Comparison of ENCODE assay signal across 24 cellular contexts in the genomic region with DNA sequence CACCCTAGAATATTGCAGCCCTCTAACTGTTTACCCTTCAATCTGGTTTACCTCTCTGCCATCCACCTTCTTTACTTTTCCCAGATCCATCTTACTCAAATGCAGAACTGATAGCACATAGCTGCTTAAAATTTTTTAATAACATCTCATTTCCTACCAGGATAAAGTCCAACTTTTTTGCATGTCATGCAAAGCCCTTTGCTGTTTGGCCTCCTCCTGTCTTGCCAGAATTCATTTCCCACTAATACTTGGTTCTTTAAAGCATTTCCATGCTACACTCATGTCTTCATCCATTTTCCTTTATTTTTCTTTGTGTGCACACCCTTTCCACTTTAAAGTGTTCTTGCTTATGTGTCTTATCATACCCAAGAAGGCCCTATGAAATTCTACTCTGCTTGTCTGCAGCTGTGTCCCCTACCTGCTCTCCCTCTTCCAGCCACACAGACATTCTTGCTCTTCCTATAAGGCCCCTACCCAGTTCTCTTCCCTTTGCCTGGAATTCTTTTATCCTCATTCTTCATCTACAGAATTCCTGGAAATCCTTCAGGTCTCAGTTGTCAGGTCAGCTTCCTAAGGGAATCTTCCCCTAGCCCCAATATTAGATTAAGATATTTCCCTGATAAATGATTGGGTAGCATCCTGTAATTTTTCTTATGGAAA. TPM values are rescaled to one million over a fixed set of nuclear protein-coding genes. Genes with fewer than 3 reads are reported as not detected.
DNase-seq lines count a peak whose midpoint lies in the region; ATAC-seq and TF ChIP-seq lines count a peak whose summit lies in the region.
"Had no signal": no experiment of that assay in that cellular context is flagged by ENCODE, and none has a peak within 500 bp of the region (broad histone marks: within the 10 kb centered on the region; RNA-seq: fewer than 3 reads in every experiment).

No MANE protein-coding gene starts in this region.

- peaks cover 8% of the 10 kb centered on the region for H3F3A ChIP-seq in PC-3 (ENCODE audit: low read length, unreplicated experiment)

- no peak overlapping the region for H3K9ac ChIP-seq in PC-3 (ENCODE audit: low read length)
- H3K9ac ChIP-seq: KMS-11 had no signal

- peaks cover under 1% of the 10 kb centered on the region for H3K36me3 ChIP-seq in CD4-positive, CD25-positive, alpha-beta regulatory T cell (ENCODE audit: control insufficient read depth, insufficient read depth, low read length)
- H3K36me3 ChIP-seq in H7 (replicated peaks; ENCODE audit: control insufficient read depth, insufficient read depth, low read length) (no peaks in the 10 kb centered on the region; the same call in 1 of the 2 replicates), neutrophil (no peaks in the 10 kb centered on the region), PC-3 (ENCODE audit: low read depth, low read length) (no peaks in the 10 kb centered on the region)
- H3K36me3 ChIP-seq: esophagus squamous epithelium, gastrocnemius medialis had no signal

- no TSS peak for BruUV-seq in PC-3 (replicated peaks; lab: Mats Ljungman, UMichigan)

- H3K4me1 Mint-ChIP-seq in CD4-positive, CD25-positive, alpha-beta regulatory T cell = peaks cover 13 to 63% (median 41%) of the 10 kb centered on the region in 4 donors
- H3K4me1 Mint-ChIP-seq in chondrocyte (ENCODE audit: low read depth) = peaks cover 38% of the 10 kb centered on the region

- H3K27ac Mint-ChIP-seq in CD4-positive, CD25-positive, alpha-beta regulatory T cell = peak overlapping the region; percentile 1 to 67 (median 17)
- peak overlapping the region; percentile 17 for H3K27ac Mint-ChIP-seq in chondrocyte (ENCODE audit: unreplicated experiment)
- H3K27ac Mint-ChIP-seq: memory B cell had no signal

- H4K20me1 ChIP-seq in PC-3 (ENCODE audit: low read length) = no peaks in the 10 kb centered on the region

- intact Hi-C loops in PC-3 (cut with micrococcal nuclease) = loop anchor here (5.0 kb wide), 1 partner anchor 50 kb away; the partner anchor contains the start of gene TLE4

- no peak for DNase-seq in CD4-positive, CD25-positive, alpha-beta regulatory T cell
- DNase-seq in H7 (peak; percentile 13), chondrocyte (ENCODE audit: low spot score) (no peak), PC-3 (no peak)
- no peak for DNase-seq in stimulated activated naive CD8-positive, alpha-beta T cell treated with anti-CD3 and anti-CD28 coated beads, Interleukin-15, Interleukin-2, amounts not matched to agents 100 U/mL and 50 U/mL, for 24 hours
- DNase-seq: activated CD4-positive, alpha-beta T cell treated with anti-CD3 and anti-CD28 coated beads, Interleukin-2, amount 50 U/mL, for 48 hours; activated naive CD4-positive, alpha-beta T cell treated with anti-CD3 and anti-CD28 coated beads, Interleukin-2, amount 50 U/mL, for 16 hours; aorta; cortex of kidney; esophagus squamous epithelium; gastrocnemius medialis; hippocampal formation; NCI-H1417; NCI-H2081 treated with DMSO at 0.1 percent for 48 hours; NK-92 treated with Interleukin-12 subunit alpha and Interleukin-12 subunit beta, amount 100 ng/mL, for 24 hours; nucleus accumbens; SHP77; stimulated activated CD4-positive, alpha-beta T cell treated with anti-CD3 and anti-CD28 coated beads, Interleukin-4, amount 100 ng/mL, for 4 hours; stimulated activated naive CD4-positive, alpha-beta T cell had no signal

- no peaks in the 10 kb centered on the region for H3K9me2 ChIP-seq in PC-3 (replicated peaks; ENCODE audit: low read length)

- no peak overlapping the region for H3K27ac ChIP-seq in CD4-positive, CD25-positive, alpha-beta regulatory T cell (ENCODE audit: insufficient read depth, low read length, poor library complexity, severe bottlenecking)
- H3K27ac ChIP-seq in neutrophil = peak overlapping the region; percentile 84
- no peak overlapping the region for H3K27ac ChIP-seq in PC-3 (ENCODE audit: low read length)
- H3K27ac ChIP-seq: esophagus squamous epithelium, gastrocnemius medialis, KMS-11 had no signal

- no peak overlapping the region for H3K4me3 Mint-ChIP-seq in CD4-positive, CD25-positive, alpha-beta regulatory T cell
- no peak overlapping the region for H3K4me3 Mint-ChIP-seq in chondrocyte (ENCODE audit: unreplicated experiment)
- H3K4me3 Mint-ChIP-seq: memory B cell had no signal

- H3K4me1 ChIP-seq in CD4-positive, CD25-positive, alpha-beta regulatory T cell (ENCODE audit: control insufficient read depth, insufficient read depth, low read length, poor library complexity, severe bottlenecking) = peaks cover 15% of the 10 kb centered on the region
- H3K4me1 ChIP-seq in neutrophil (ENCODE audit: control insufficient read depth in 1 of 2, insufficient read depth in 1 of 2, low read depth in 1 of 2, low read length in 1 of 2) = peaks cover 40 to 75% of the 10 kb centered on the region in 2 experiments
- peaks cover 24% of the 10 kb centered on the region for H3K4me1 ChIP-seq in PC-3 (ENCODE audit: insufficient read depth, low read length)

- H3K9me3 Mint-ChIP-seq in CD4-positive, CD25-positive, alpha-beta regulatory T cell = peaks cover 0 to 4% (median 0%) of the 10 kb centered on the region in 7 donors
- H3K9me3 Mint-ChIP-seq in chondrocyte (ENCODE audit: low read depth) = no peaks in the 10 kb centered on the region

- no peaks in the 10 kb centered on the region for H3K79me2 ChIP-seq in PC-3 (ENCODE audit: low read length)

- H2AFZ ChIP-seq in PC-3 (ENCODE audit: low read length) = no peak overlapping the region

- H3K4me3 ChIP-seq in CD4-positive, CD25-positive, alpha-beta regulatory T cell (ENCODE audit: low read depth, low read length) = no peak overlapping the region
- no peak overlapping the region for H3K4me3 ChIP-seq in H7 (ENCODE audit: insufficient read depth, low read depth, low read length)
- no peak overlapping the region for H3K4me3 ChIP-seq in neutrophil (ENCODE audit: low read depth in 1 of 2, low read length in 1 of 2)
- H3K4me3 ChIP-seq in PC-3 (ENCODE audit: low read length) = no peak overlapping the region
- H3K4me3 ChIP-seq: esophagus squamous epithelium, gastrocnemius medialis had no signal

- H3K27me3 Mint-ChIP-seq in CD4-positive, CD25-positive, alpha-beta regulatory T cell = no peaks in the 10 kb centered on the region
- no peaks in the 10 kb centered on the region for H3K27me3 Mint-ChIP-seq in chondrocyte (ENCODE audit: low read depth)
- H3K27me3 Mint-ChIP-seq: memory B cell had no signal

- no peaks in the 10 kb centered on the region for H3K27me3 ChIP-seq in CD4-positive, CD25-positive, alpha-beta regulatory T cell (ENCODE audit: control insufficient read depth, insufficient read depth, low read length)
- H3K27me3 ChIP-seq in H7 (ENCODE audit: control insufficient read depth, insufficient read depth, low read length) = no peaks in the 10 kb centered on the region
- no peaks in the 10 kb centered on the region for H3K27me3 ChIP-seq in neutrophil
- no peaks in the 10 kb centered on the region for H3K27me3 ChIP-seq in PC-3 (ENCODE audit: low read length)
- H3K27me3 ChIP-seq: esophagus squamous epithelium, gastrocnemius medialis had no signal

- H3K4me2 ChIP-seq in PC-3 (ENCODE audit: low read length) = no peak overlapping the region
- H3K4me2 ChIP-seq: KMS-11 had no signal

- no peaks in the 10 kb centered on the region for H3K36me3 Mint-ChIP-seq in CD4-positive, CD25-positive, alpha-beta regulatory T cell
- peaks cover 2% of the 10 kb centered on the region for H3K36me3 Mint-ChIP-seq in chondrocyte (ENCODE audit: low read depth)

- TF ChIP-seq CTCF in chondrocyte (IDR thresholded peaks at IDR 0.05) = no peak
- TF ChIP-seq CTCF in neutrophil (IDR thresholded peaks at IDR 0.05) = no peak
- TF ChIP-seq CTCF in PC-3 (conservative IDR thresholded peaks at IDR 0.05; ENCODE audit: low read depth, low read length) = no peak

- POLR2A ChIA-PET in PC-3 (lab: Charles Lee; ENCODE audit: unreplicated experiment) = no interaction called here

- no peak for ATAC-seq in CD4-positive, CD25-positive, alpha-beta regulatory T cell (ENCODE audit: low read depth in 2 of 2)
- ATAC-seq in PC-3 (no peak), GM18517 (IDR thresholded peaks at IDR 0.05; ENCODE audit: unreplicated experiment) (no peak)
- no peak for ATAC-seq in stimulated activated naive CD8-positive, alpha-beta T cell treated with anti-CD3 and anti-CD28 coated beads, Interleukin-15, Interleukin-2, amounts not matched to agents 100 U/mL and 50 U/mL, for 24 hours
- ATAC-seq: activated CD4-positive, CD25-positive, alpha-beta regulatory T cell treated with anti-CD3 and anti-CD28 coated beads, Interleukin-2, amount 50 U/mL, for 24 hours; gastrocnemius medialis had no signal

- H3K9me3 ChIP-seq in CD4-positive, CD25-positive, alpha-beta regulatory T cell (ENCODE audit: control insufficient read depth in 2 of 2, low read length in 2 of 2) = no peaks in the 10 kb centered on the region
- H3K9me3 ChIP-seq in neutrophil (no peaks in the 10 kb centered on the region), PC-3 (ENCODE audit: low read length) (no peaks in the 10 kb centered on the region)
- H3K9me3 ChIP-seq: esophagus squamous epithelium, gastrocnemius medialis had no signal

- CTCF ChIA-PET in PC-3 (lab: Charles Lee) = no interaction called here

RNA-seq across cellular contexts. Expression of gene TLE4, which starts 50.3 kb away (rescaled TPM):
- 127 TPM for total RNA-seq in CD4-positive, CD25-positive, alpha-beta regulatory T cell
- 10 to 100 TPM; 16.2 to 30.1 (median 21.8) TPM for polyA plus RNA-seq in CD4-positive, CD25-positive, alpha-beta regulatory T cell
- 31.8 and 44.3 TPM in 2 replicates for total RNA-seq in H7 (2014; rRNA removed; shearing (Covaris generic))
- total RNA-seq in chondrocyte (62.3 to 82.5 TPM (median 66.0 TPM) in 3 replicates), PC-3 (2014; rRNA removed) (8.3 and 17.9 TPM in 2 replicates)
